1 cellular context compared by ENCODE assay signal in genomic region chr7:98970031-98970615, GRCh38.
TF ChIP-seq lines count a peak whose summit lies in the region.

No MANE protein-coding gene starts in this region.

TF ChIP-seq in H1, 55 proteins besides CTCF, POLR2A, EP300 and RAD21:
- no peak for TF ChIP-seq GTF2F1 (IDR thresholded peaks at IDR 0.05; ENCODE audit: borderline replicate concordance, low read depth, low read length)
- no peak for TF ChIP-seq TBP (IDR thresholded peaks at IDR 0.05; ENCODE audit: low read depth, low read length)
- no peak for TF ChIP-seq RFX5 (IDR thresholded peaks at IDR 0.05; ENCODE audit: borderline replicate concordance, low read depth, low read length)
- TF ChIP-seq RBBP5 (IDR thresholded peaks at IDR 0.05; ENCODE audit: borderline replicate concordance, low read depth, low read length) = no peak
- no peak for TF ChIP-seq BRCA1 (IDR thresholded peaks at IDR 0.05; ENCODE audit: low read depth, low read length)
- TF ChIP-seq TAF1 (IDR thresholded peaks at IDR 0.05; ENCODE audit: low read depth, low read length) = no peak
- TF ChIP-seq POLR2AphosphoS5 (IDR thresholded peaks at IDR 0.05; ENCODE audit: low read depth, low read length) = no peak
- no peak for TF ChIP-seq SRF (IDR thresholded peaks at IDR 0.05; ENCODE audit: low read depth, low read length)
- no peak for TF ChIP-seq GABPA (IDR thresholded peaks at IDR 0.05; ENCODE audit: borderline replicate concordance, insufficient read depth, low read length)
- TF ChIP-seq SP4 (IDR thresholded peaks at IDR 0.05; ENCODE audit: low read length) = no peak
- no peak for TF ChIP-seq EZH2 (IDR thresholded peaks at IDR 0.05; ENCODE audit: low read depth, low read length, severe bottlenecking)
- TF ChIP-seq E2F6 (IDR thresholded peaks at IDR 0.05) = no peak
- TF ChIP-seq YY1 (IDR thresholded peaks at IDR 0.05; ENCODE audit: low read depth, low read length) = no peak
- TF ChIP-seq SAP30 (IDR thresholded peaks at IDR 0.05; ENCODE audit: insufficient read depth, insufficient replicate concordance, low read length) = no peak
TF ChIP-seq in H1: peak in this region for 0.
